Comparison of ENCODE assay signal across 15 cellular contexts in the genomic region with DNA sequence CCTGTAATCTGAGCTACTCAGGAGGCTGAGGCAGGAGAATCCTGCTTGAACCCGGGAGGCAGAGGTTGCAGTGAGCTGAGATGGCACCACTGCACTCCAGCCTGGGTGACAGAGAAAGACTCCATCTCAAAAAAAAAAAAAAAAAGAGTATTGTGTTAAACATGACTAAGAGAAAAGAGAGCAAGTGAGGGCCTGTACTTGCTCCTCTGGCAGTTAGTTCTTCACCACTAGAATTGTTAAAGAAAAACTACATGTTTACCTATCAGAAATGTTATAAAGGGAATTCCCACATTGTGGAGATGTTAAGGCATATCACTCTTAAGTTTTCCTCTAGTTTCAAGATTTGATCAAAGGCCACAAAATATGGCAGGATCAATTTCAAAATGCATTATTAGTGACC.
A peak's percentile ranks its signal among the peaks of the same experiment; 100 is the strongest.
DNase-seq lines count a peak whose midpoint lies in the region; ATAC-seq and TF ChIP-seq lines count a peak whose summit lies in the region.
"Had no signal": no experiment of that assay in that cellular context is flagged by ENCODE, and none has a peak within 500 bp of the region (broad histone marks: within the 10 kb centered on the region; RNA-seq: fewer than 3 reads in every experiment).

No MANE protein-coding gene starts in this region.

- TF ChIP-seq EP300 in transverse colon (IDR thresholded peaks at IDR 0.05; ENCODE audit: low read depth), result no peak

- in situ Hi-C loops in transverse colon (cut with MboI; ENCODE audit: low pct_ligation_motif_present in 1 of 4, low pct_unique_long_range_greater_than_20kb in 1 of 4, low sequenced_read_pairs in 3 of 4), result no loop called here

- CTCF ChIA-PET in RWPE1 (lab: Yijun Ruan, JAX), result interaction anchor here (0.6 to 1.0 kb wide), 3 partner anchors 25 to 232 kb away, joined by 3 to 4 read pairs (median 4); no protein-coding TSS in a partner anchor

- WGBS in hepatocyte (ENCODE audit: low lambda C conversion rate, missing lambda C conversion rate), result 88% methylated on average over 1 of the region's 1 CpG
- WGBS in transverse colon (ENCODE audit: low coverage in 1 of 2), 2 donors, result 45 to 50% methylated on average over 1 of the region's 1 CpG

- H3K36me3 ChIP-seq in hepatocyte (replicated peaks; ENCODE audit: insufficient read depth, low read depth) (no peaks in the 10 kb centered on the region), transverse colon (no peaks in the 10 kb centered on the region)
- H3K36me3 ChIP-seq: BLaER1 treated with 17β-estradiol and CSF1 and Interleukin-3, amounts not matched to agents 10 nM and 100 nM had no signal

- H2AFZ ChIP-seq in hepatocyte, result no peak overlapping the region

- peaks cover 9% of the 10 kb centered on the region for H3K4me1 ChIP-seq in hepatocyte (ENCODE audit: insufficient read depth)
- peaks cover 0 to 46% (median 16%) of the 10 kb centered on the region in 4 donors for H3K4me1 ChIP-seq in transverse colon

- no peaks in the 10 kb centered on the region for H3K9me2 ChIP-seq in hepatocyte (replicated peaks; ENCODE audit: insufficient read depth)

- no peaks in the 10 kb centered on the region for H4K20me1 ChIP-seq in hepatocyte (ENCODE audit: insufficient read depth, poor library complexity, severe bottlenecking)
- H4K20me1 ChIP-seq: BLaER1 treated with 17β-estradiol and CSF1 and Interleukin-3, amounts not matched to agents 10 nM and 100 nM had no signal

- TF ChIP-seq CTCF in RWPE1 (conservative IDR thresholded peaks at IDR 0.05; ENCODE audit: low read depth) (no peak), epithelial cell of esophagus (IDR thresholded peaks at IDR 0.05; ENCODE audit: insufficient read depth, low read depth, low read length, missing control alignments) (no peak), hepatocyte (IDR thresholded peaks at IDR 0.05; ENCODE audit: poor library complexity) (no peak), transverse colon (IDR thresholded peaks at IDR 0.05) (no peak)

- H3K4me3 ChIP-seq in epithelial cell of esophagus (ENCODE audit: low read length), result no peak overlapping the region
- H3K4me3 ChIP-seq in hepatocyte, result no peak overlapping the region
- H3K4me3 ChIP-seq in transverse colon, result no peak overlapping the region
- H3K4me3 ChIP-seq: BLaER1 treated with 17β-estradiol and CSF1 and Interleukin-3, amounts not matched to agents 10 nM and 100 nM had no signal

- H3K9me3 ChIP-seq in hepatocyte (ENCODE audit: low read depth) (no peaks in the 10 kb centered on the region), transverse colon (no peaks in the 10 kb centered on the region)
- H3K9me3 ChIP-seq: BLaER1 treated with 17β-estradiol and CSF1 and Interleukin-3, amounts not matched to agents 10 nM and 100 nM had no signal

- POLR2A ChIA-PET in RWPE1 (lab: Yijun Ruan, JAX; ENCODE audit: low non-redundant PET), result no interaction called here

- H3K27me3 ChIP-seq in hepatocyte (no peaks in the 10 kb centered on the region), transverse colon (no peaks in the 10 kb centered on the region)
- H3K27me3 ChIP-seq: BLaER1 treated with 17β-estradiol and CSF1 and Interleukin-3, amounts not matched to agents 10 nM and 100 nM had no signal

- no peak for TF ChIP-seq POLR2A in transverse colon (IDR thresholded peaks at IDR 0.05)

- intact Hi-C loops in transverse colon (cut with DNase I; ENCODE audit: low total_unique reads), result no loop called here
- intact Hi-C loops in left ventricle myocardium superior (cut with micrococcal nuclease), result no loop called here

- H3K27ac ChIP-seq in RWPE1 (no peak overlapping the region), hepatocyte (peak overlapping the region; percentile 79), transverse colon (peak overlapping the region; percentile 58 to 88 (median 76))
- H3K27ac ChIP-seq: BLaER1 treated with 17β-estradiol and CSF1 and Interleukin-3, amounts not matched to agents 10 nM and 100 nM had no signal

- ATAC-seq in left ventricle myocardium superior, result no peak
- ATAC-seq: HepG2 had no signal

- H3K79me2 ChIP-seq in hepatocyte, result no peaks in the 10 kb centered on the region

- H3K4me2 ChIP-seq in hepatocyte, result no peak overlapping the region
- H3K4me2 ChIP-seq: BLaER1 treated with 17β-estradiol and CSF1 and Interleukin-3, amounts not matched to agents 10 nM and 100 nM had no signal

- DNase-seq in RWPE1 (ENCODE audit: low spot score) (peak; percentile 42), epithelial cell of esophagus (ENCODE audit: low read depth) (peak; percentile 73), hepatocyte (ENCODE audit: low spot score) (no peak), transverse colon (no peak), NCI-H748 treated with DMSO at 0.1 percent for 48 hours (lab: John Stamatoyannopoulos, UW) (no peak), left ventricle myocardium superior (no peak)
- no peak for DNase-seq in activated CD4-positive, alpha-beta T cell treated with anti-CD3 and anti-CD28 coated beads, Interleukin-2, amount 50 U/mL, for 1 hour
- DNase-seq: ACHN; CD4-positive, CD25-positive, alpha-beta regulatory T cell; DMS53; GF-D8; HCEC 1CT; HFFc6 had no signal

Comparison
In these comparisons a context has a peak if more than half of its experiments do, and no peak if none do; other contexts are left out.
1. DNase-seq: peak in RWPE1 (single experiment) and epithelial cell of esophagus (single experiment); none in hepatocyte (single experiment), transverse colon (single experiment), NCI-H748 treated with DMSO at 0.1 percent for 48 hours (single experiment), activated CD4-positive, alpha-beta T cell treated with anti-CD3 and anti-CD28 coated beads, Interleukin-2, amount 50 U/mL, for 1 hour (single experiment) and left ventricle myocardium superior (single experiment).